In the genomic region with DNA sequence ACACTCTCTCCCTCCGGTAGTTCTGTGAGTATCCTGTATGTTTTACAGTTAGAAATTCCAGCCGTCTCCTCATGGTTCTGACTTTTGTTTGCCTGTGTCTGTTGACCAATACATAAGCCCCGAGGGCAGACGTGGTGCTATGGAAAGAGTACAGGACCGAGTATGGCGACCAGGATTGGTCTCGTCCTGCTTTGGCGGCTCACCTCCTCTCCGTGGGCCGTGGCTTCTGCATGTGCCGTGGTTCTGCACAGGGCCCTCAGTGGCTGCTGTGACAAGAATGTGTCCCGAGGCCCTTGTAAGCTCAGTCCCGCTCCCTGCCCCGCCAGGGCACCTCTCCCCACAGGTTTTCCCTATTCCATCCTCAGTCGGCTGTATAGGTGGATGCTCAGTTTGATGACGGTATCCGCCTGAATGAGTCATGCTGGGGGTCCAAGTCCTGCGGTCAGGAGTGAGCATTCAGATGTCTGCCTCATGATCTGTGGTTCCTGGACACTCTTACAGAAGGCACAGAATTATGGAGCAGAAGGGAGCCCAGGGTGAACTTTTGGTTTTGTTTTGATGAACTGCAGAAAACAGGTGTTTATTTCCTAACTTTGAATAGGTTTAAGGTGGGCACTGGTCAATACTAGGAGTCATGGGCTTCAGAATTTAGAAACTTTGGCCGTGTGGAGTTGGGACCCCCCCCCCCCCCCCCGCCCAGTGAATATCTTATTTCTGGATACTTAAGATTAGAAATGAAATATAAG, we compare ENCODE assay signal across 1 cellular context.
TF ChIP-seq lines count a peak whose summit lies in the region.

No MANE protein-coding gene starts in this region.

TF ChIP-seq in HEK293, 187 proteins besides CTCF, POLR2A, EP300 and RAD21 (continued from another document and continues in another):
- TF ChIP-seq, protein P1, sequence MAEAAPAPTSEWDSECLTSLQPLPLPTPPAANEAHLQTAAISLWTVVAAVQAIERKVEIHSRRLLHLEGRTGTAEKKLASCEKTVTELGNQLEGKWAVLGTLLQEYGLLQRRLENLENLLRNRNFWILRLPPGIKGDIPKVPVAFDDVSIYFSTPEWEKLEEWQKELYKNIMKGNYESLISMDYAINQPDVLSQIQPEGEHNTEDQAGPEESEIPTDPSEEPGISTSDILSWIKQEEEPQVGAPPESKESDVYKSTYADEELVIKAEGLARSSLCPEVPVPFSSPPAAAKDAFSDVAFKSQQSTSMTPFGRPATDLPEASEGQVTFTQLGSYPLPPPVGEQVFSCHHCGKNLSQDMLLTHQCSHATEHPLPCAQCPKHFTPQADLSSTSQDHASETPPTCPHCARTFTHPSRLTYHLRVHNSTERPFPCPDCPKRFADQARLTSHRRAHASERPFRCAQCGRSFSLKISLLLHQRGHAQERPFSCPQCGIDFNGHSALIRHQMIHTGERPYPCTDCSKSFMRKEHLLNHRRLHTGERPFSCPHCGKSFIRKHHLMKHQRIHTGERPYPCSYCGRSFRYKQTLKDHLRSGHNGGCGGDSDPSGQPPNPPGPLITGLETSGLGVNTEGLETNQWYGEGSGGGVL (tag by site-specific recombination; IDR thresholded peaks at IDR 0.05): no peak
- no peak for TF ChIP-seq ZNF626 (tag by site-specific recombination; IDR thresholded peaks at IDR 0.05)
- TF ChIP-seq ZNF658 (tag by site-specific recombination; IDR thresholded peaks at IDR 0.05): no peak
- no peak for TF ChIP-seq ZNF292 (tag by site-specific recombination; IDR thresholded peaks at IDR 0.05; ENCODE audit: borderline replicate concordance, low read depth)
- TF ChIP-seq ZNF48 (tag by site-specific recombination; IDR thresholded peaks at IDR 0.05): no peak
- TF ChIP-seq, protein P2, sequence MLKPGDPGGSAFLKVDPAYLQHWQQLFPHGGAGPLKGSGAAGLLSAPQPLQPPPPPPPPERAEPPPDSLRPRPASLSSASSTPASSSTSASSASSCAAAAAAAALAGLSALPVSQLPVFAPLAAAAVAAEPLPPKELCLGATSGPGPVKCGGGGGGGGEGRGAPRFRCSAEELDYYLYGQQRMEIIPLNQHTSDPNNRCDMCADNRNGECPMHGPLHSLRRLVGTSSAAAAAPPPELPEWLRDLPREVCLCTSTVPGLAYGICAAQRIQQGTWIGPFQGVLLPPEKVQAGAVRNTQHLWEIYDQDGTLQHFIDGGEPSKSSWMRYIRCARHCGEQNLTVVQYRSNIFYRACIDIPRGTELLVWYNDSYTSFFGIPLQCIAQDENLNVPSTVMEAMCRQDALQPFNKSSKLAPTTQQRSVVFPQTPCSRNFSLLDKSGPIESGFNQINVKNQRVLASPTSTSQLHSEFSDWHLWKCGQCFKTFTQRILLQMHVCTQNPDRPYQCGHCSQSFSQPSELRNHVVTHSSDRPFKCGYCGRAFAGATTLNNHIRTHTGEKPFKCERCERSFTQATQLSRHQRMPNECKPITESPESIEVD (tag by site-specific recombination; IDR thresholded peaks at IDR 0.05): no peak
- TF ChIP-seq SP7 (tag by site-specific recombination; IDR thresholded peaks at IDR 0.05): peak; percentile 21; the same call in 1 of the 2 replicates
- no peak for TF ChIP-seq ZNF16 (tag by site-specific recombination; IDR thresholded peaks at IDR 0.05; ENCODE audit: low read depth)
- TF ChIP-seq ZNF132 (tag by site-specific recombination; IDR thresholded peaks at IDR 0.05; ENCODE audit: borderline replicate concordance): no peak
- TF ChIP-seq, protein P3, sequence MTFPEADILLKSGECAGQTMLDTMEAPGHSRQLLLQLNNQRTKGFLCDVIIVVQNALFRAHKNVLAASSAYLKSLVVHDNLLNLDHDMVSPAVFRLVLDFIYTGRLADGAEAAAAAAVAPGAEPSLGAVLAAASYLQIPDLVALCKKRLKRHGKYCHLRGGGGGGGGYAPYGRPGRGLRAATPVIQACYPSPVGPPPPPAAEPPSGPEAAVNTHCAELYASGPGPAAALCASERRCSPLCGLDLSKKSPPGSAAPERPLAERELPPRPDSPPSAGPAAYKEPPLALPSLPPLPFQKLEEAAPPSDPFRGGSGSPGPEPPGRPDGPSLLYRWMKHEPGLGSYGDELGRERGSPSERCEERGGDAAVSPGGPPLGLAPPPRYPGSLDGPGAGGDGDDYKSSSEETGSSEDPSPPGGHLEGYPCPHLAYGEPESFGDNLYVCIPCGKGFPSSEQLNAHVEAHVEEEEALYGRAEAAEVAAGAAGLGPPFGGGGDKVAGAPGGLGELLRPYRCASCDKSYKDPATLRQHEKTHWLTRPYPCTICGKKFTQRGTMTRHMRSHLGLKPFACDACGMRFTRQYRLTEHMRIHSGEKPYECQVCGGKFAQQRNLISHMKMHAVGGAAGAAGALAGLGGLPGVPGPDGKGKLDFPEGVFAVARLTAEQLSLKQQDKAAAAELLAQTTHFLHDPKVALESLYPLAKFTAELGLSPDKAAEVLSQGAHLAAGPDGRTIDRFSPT (tag by site-specific recombination; IDR thresholded peaks at IDR 0.05): no peak
- no peak for TF ChIP-seq ZNF792 (tag by site-specific recombination; IDR thresholded peaks at IDR 0.05)
- TF ChIP-seq ZNF791 (tag by site-specific recombination; IDR thresholded peaks at IDR 0.05): no peak
- TF ChIP-seq ZNF138 (tag by site-specific recombination; IDR thresholded peaks at IDR 0.05; ENCODE audit: borderline replicate concordance): no peak
- TF ChIP-seq HOXD13 (CRISPR knock-in tag; IDR thresholded peaks at IDR 0.05; ENCODE audit: borderline replicate concordance): no peak
- TF ChIP-seq ZNF169 (tag by site-specific recombination; IDR thresholded peaks at IDR 0.05): no peak
- TF ChIP-seq ZNF157 (tag by site-specific recombination; IDR thresholded peaks at IDR 0.05): no peak
- TF ChIP-seq, protein P4, sequence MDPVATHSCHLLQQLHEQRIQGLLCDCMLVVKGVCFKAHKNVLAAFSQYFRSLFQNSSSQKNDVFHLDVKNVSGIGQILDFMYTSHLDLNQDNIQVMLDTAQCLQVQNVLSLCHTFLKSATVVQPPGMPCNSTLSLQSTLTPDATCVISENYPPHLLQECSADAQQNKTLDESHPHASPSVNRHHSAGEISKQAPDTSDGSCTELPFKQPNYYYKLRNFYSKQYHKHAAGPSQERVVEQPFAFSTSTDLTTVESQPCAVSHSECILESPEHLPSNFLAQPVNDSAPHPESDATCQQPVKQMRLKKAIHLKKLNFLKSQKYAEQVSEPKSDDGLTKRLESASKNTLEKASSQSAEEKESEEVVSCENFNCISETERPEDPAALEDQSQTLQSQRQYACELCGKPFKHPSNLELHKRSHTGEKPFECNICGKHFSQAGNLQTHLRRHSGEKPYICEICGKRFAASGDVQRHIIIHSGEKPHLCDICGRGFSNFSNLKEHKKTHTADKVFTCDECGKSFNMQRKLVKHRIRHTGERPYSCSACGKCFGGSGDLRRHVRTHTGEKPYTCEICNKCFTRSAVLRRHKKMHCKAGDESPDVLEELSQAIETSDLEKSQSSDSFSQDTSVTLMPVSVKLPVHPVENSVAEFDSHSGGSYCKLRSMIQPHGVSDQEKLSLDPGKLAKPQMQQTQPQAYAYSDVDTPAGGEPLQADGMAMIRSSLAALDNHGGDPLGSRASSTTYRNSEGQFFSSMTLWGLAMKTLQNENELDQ (tag by site-specific recombination; IDR thresholded peaks at IDR 0.05; ENCODE audit: low read depth): no peak
- TF ChIP-seq ZNF354C (tag by site-specific recombination; IDR thresholded peaks at IDR 0.05; ENCODE audit: borderline replicate concordance, low read depth): no peak
- no peak for TF ChIP-seq GLIS2 (tag by site-specific recombination; IDR thresholded peaks at IDR 0.05)
- TF ChIP-seq, protein P5, sequence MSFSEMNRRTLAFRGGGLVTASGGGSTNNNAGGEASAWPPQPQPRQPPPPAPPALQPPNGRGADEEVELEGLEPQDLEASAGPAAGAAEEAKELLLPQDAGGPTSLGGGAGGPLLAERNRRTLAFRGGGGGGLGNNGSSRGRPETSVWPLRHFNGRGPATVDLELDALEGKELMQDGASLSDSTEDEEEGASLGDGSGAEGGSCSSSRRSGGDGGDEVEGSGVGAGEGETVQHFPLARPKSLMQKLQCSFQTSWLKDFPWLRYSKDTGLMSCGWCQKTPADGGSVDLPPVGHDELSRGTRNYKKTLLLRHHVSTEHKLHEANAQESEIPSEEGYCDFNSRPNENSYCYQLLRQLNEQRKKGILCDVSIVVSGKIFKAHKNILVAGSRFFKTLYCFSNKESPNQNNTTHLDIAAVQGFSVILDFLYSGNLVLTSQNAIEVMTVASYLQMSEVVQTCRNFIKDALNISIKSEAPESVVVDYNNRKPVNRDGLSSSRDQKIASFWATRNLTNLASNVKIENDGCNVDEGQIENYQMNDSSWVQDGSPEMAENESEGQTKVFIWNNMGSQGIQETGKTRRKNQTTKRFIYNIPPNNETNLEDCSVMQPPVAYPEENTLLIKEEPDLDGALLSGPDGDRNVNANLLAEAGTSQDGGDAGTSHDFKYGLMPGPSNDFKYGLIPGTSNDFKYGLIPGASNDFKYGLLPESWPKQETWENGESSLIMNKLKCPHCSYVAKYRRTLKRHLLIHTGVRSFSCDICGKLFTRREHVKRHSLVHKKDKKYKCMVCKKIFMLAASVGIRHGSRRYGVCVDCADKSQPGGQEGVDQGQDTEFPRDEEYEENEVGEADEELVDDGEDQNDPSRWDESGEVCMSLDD (tag by site-specific recombination; IDR thresholded peaks at IDR 0.05): no peak
- no peak for TF ChIP-seq YY1 (tag by site-specific recombination; IDR thresholded peaks at IDR 0.05)
- peak; percentile 38 for TF ChIP-seq GLIS1 (tag by site-specific recombination; IDR thresholded peaks at IDR 0.05)
- TF ChIP-seq, protein P6, sequence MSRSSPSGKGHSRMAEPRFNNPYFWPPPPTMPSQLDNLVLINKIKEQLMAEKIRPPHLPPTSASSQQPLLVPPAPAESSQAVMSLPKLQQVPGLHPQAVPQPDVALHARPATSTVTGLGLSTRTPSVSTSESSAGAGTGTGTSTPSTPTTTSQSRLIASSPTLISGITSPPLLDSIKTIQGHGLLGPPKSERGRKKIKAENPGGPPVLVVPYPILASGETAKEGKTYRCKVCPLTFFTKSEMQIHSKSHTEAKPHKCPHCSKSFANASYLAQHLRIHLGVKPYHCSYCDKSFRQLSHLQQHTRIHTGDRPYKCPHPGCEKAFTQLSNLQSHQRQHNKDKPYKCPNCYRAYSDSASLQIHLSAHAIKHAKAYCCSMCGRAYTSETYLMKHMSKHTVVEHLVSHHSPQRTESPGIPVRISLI (tag by site-specific recombination; IDR thresholded peaks at IDR 0.05): no peak
- no peak for TF ChIP-seq ZNF561 (tag by site-specific recombination; IDR thresholded peaks at IDR 0.05; ENCODE audit: borderline replicate concordance)
- no peak for TF ChIP-seq ZNF423 (tag by site-specific recombination; IDR thresholded peaks at IDR 0.05)
- peak; percentile 54; the same call in 1 of the 2 replicates for TF ChIP-seq SCRT2 (tag by site-specific recombination; IDR thresholded peaks at IDR 0.05)
- TF ChIP-seq, protein P7, sequence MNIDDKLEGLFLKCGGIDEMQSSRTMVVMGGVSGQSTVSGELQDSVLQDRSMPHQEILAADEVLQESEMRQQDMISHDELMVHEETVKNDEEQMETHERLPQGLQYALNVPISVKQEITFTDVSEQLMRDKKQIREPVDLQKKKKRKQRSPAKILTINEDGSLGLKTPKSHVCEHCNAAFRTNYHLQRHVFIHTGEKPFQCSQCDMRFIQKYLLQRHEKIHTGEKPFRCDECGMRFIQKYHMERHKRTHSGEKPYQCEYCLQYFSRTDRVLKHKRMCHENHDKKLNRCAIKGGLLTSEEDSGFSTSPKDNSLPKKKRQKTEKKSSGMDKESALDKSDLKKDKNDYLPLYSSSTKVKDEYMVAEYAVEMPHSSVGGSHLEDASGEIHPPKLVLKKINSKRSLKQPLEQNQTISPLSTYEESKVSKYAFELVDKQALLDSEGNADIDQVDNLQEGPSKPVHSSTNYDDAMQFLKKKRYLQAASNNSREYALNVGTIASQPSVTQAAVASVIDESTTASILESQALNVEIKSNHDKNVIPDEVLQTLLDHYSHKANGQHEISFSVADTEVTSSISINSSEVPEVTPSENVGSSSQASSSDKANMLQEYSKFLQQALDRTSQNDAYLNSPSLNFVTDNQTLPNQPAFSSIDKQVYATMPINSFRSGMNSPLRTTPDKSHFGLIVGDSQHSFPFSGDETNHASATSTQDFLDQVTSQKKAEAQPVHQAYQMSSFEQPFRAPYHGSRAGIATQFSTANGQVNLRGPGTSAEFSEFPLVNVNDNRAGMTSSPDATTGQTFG (tag by site-specific recombination; IDR thresholded peaks at IDR 0.05; ENCODE audit: borderline replicate concordance): no peak
- TF ChIP-seq OSR2 (tag by site-specific recombination; IDR thresholded peaks at IDR 0.05): no peak
- TF ChIP-seq, protein P8, sequence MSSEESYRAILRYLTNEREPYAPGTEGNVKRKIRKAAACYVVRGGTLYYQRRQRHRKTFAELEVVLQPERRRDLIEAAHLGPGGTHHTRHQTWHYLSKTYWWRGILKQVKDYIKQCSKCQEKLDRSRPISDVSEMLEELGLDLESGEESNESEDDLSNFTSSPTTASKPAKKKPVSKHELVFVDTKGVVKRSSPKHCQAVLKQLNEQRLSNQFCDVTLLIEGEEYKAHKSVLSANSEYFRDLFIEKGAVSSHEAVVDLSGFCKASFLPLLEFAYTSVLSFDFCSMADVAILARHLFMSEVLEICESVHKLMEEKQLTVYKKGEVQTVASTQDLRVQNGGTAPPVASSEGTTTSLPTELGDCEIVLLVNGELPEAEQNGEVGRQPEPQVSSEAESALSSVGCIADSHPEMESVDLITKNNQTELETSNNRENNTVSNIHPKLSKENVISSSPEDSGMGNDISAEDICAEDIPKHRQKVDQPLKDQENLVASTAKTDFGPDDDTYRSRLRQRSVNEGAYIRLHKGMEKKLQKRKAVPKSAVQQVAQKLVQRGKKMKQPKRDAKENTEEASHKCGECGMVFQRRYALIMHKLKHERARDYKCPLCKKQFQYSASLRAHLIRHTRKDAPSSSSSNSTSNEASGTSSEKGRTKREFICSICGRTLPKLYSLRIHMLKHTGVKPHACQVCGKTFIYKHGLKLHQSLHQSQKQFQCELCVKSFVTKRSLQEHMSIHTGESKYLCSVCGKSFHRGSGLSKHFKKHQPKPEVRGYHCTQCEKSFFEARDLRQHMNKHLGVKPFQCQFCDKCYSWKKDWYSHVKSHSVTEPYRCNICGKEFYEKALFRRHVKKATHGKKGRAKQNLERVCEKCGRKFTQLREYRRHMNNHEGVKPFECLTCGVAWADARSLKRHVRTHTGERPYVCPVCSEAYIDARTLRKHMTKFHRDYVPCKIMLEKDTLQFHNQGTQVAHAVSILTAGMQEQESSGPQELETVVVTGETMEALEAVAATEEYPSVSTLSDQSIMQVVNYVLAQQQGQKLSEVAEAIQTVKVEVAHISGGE (tag by site-specific recombination; conservative IDR thresholded peaks at IDR 0.05; ENCODE audit: low read depth): no peak
- TF ChIP-seq WT1 (tag by site-specific recombination; IDR thresholded peaks at IDR 0.05): no peak
- no peak for TF ChIP-seq ZNF530 (tag by site-specific recombination; IDR thresholded peaks at IDR 0.05; ENCODE audit: low read depth)
- TF ChIP-seq ZNF112 (tag by site-specific recombination; IDR thresholded peaks at IDR 0.05): no peak
- peak; percentile 63; the same call in 1 of the 2 replicates for TF ChIP-seq FEZF1 (tag by site-specific recombination; IDR thresholded peaks at IDR 0.05)
- no peak for TF ChIP-seq ZNF211 (tag by site-specific recombination; IDR thresholded peaks at IDR 0.05; ENCODE audit: low read depth)
- TF ChIP-seq, protein P9, sequence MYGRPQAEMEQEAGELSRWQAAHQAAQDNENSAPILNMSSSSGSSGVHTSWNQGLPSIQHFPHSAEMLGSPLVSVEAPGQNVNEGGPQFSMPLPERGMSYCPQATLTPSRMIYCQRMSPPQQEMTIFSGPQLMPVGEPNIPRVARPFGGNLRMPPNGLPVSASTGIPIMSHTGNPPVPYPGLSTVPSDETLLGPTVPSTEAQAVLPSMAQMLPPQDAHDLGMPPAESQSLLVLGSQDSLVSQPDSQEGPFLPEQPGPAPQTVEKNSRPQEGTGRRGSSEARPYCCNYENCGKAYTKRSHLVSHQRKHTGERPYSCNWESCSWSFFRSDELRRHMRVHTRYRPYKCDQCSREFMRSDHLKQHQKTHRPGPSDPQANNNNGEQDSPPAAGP (tag by site-specific recombination; IDR thresholded peaks at IDR 0.05): 0 out of 2 replicates have a peak, but pooled peaks have one; percentile 26
